9 cellular contexts compared by ENCODE assay signal in genomic region chr3:39447637-39448483, GRCh38. TPM values are rescaled to one million over a fixed set of nuclear protein-coding genes. Genes with fewer than 3 reads are reported as not detected.
A peak's percentile ranks its signal among the peaks of the same experiment; 100 is the strongest.
DNase-seq lines count a peak whose midpoint lies in the region; ATAC-seq and TF ChIP-seq lines count a peak whose summit lies in the region.
"Had no signal": no experiment of that assay in that cellular context is flagged by ENCODE, and none has a peak within 500 bp of the region (broad histone marks: within the 10 kb centered on the region; RNA-seq: fewer than 3 reads in every experiment).

No MANE protein-coding gene starts in this region.

- H3K27ac ChIP-seq in C4-2B: peak overlapping the region; percentile 57

- no peak overlapping the region for H3K27ac Mint-ChIP-seq in activated CD4-positive, alpha-beta memory T cell treated with anti-CD3 and anti-CD28 coated beads for 36 hours

- peak; percentile 88 for TF ChIP-seq CTCF in C4-2B (conservative IDR thresholded peaks at IDR 0.05)

- no peaks in the 10 kb centered on the region for H3K9me3 Mint-ChIP-seq in activated CD4-positive, alpha-beta memory T cell treated with anti-CD3 and anti-CD28 coated beads for 36 hours

- POLR2A ChIA-PET in activated CD4-positive, alpha-beta memory T cell treated with anti-CD3 and anti-CD28 coated beads for 36 hours (lab: Charles Lee): interaction anchor here (1.5 kb wide), 1 partner anchor 18 kb away, joined by 3 read pairs; no protein-coding TSS in a partner anchor

- H3K4me1 Mint-ChIP-seq in activated CD4-positive, alpha-beta memory T cell treated with anti-CD3 and anti-CD28 coated beads for 36 hours (ENCODE audit: low read depth): peaks cover 4% of the 10 kb centered on the region

- DNase-seq in NCI-H69 (lab: John Stamatoyannopoulos, UW) (peak; percentile 73), medulla oblongata (ENCODE audit: extremely low spot score) (peak; percentile 97)
- DNase-seq in activated CD4-positive, alpha-beta memory T cell treated with anti-CD3 and anti-CD28 coated beads for 36 hours: peak; percentile 59
- DNase-seq in effector CD4-positive, alpha-beta T cell: peak; percentile 56
- peak; percentile 4 to 42 for DNase-seq in stimulated activated CD8-positive, alpha-beta memory T cell treated with anti-CD3 and anti-CD28 coated beads, Interleukin-2, amount 100 ng/mL, for 1 hour (ENCODE audit: low read depth in 2 of 2)

- ATAC-seq in GM19324 (IDR thresholded peaks at IDR 0.05; ENCODE audit: low FRiP score, unreplicated experiment): peak; percentile 65
- ATAC-seq in HG03469 (IDR thresholded peaks at IDR 0.05; ENCODE audit: unreplicated experiment): peak; percentile 62

- H3K36me3 Mint-ChIP-seq in activated CD4-positive, alpha-beta memory T cell treated with anti-CD3 and anti-CD28 coated beads for 36 hours: no peaks in the 10 kb centered on the region

- CTCF ChIA-PET in activated CD4-positive, alpha-beta memory T cell treated with anti-CD3 and anti-CD28 coated beads for 36 hours (lab: Charles Lee): interaction anchor here (0.6 to 4.3 kb wide), 18 partner anchors 8 to 732 kb away, joined by 3 to 45 read pairs (median 4); partner anchors contain the start of gene RPSA

- H3K4me3 Mint-ChIP-seq in activated CD4-positive, alpha-beta memory T cell treated with anti-CD3 and anti-CD28 coated beads for 36 hours: no peak overlapping the region

- intact Hi-C loops in activated CD4-positive, alpha-beta memory T cell treated with anti-CD3 and anti-CD28 coated beads for 36 hours (cut with micrococcal nuclease): loop anchor here (1.0 to 2.0 kb wide), 2 partner anchors 50 to 731 kb away; no protein-coding TSS in a partner anchor

- peaks cover 2% of the 10 kb centered on the region for H3K27me3 Mint-ChIP-seq in activated CD4-positive, alpha-beta memory T cell treated with anti-CD3 and anti-CD28 coated beads for 36 hours

RNA-seq across cellular contexts. Expression of gene MOBP, which starts 19.6 kb away (rescaled TPM):
- total RNA-seq in activated CD4-positive, alpha-beta memory T cell treated with anti-CD3 and anti-CD28 coated beads for 36 hours: not detected
- total RNA-seq: T-helper 1 cell treated with Interleukin-12 subunit alpha and Interleukin-12 subunit beta and Interleukin-4 antibody, amounts not matched to agents 30 ng/mL and 1 ng/mL, for 36 hours had no signal

RNA-seq across cellular contexts. Expression of gene RPSA, which starts 41.3 kb away (rescaled TPM):
- 1,000 to 10,000 TPM; 2,627 to 2,738 TPM for total RNA-seq in activated CD4-positive, alpha-beta memory T cell treated with anti-CD3 and anti-CD28 coated beads for 36 hours

Comparison
In these comparisons a context has a peak if more than half of its experiments do, and no peak if none do; other contexts are left out.
1. Peak in every context shown above with its lines: DNase-seq, ATAC-seq and H3K27ac ChIP-seq.
2. DNase-seq: peak in every context shown above with its lines; median percentile 97 in medulla oblongata; 73 in NCI-H69; 59 in activated CD4-positive, alpha-beta memory T cell treated with anti-CD3 and anti-CD28 coated beads for 36 hours; 56 in effector CD4-positive, alpha-beta T cell; 23 in stimulated activated CD8-positive, alpha-beta memory T cell treated with anti-CD3 and anti-CD28 coated beads, Interleukin-2, amount 100 ng/mL, for 1 hour.